Comparison of ENCODE assay signal across 15 cellular contexts in the genomic region with DNA sequence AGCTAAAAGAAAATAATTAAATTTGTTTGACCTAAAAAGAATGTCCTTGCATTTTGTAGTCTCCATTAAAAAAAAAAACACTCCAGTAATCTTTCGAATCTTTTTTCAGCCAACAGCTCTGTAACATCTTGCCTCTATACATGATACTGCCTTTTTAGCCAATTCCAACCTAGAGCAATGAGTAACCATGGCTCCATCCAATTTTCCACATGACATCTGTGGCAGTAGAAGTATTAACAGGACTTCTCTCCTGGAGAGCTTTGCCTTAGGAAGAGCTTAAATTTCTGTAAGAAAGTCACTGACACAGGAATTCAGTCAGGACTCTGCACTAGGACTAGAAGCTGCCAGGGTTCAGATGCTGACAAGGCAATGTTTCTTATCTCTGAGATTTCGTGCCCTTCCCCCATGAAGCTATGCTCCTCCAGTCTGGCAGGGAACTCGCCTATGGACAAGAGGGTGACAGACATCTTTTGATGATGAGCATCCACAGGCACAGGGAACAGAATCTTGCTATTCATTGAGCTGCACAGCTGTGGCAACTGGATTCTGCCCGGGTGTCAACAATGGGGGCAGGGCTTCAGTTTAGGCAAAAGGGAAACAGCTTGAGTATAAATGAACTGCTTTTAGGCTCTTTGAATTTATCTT.
A peak's percentile ranks its signal among the peaks of the same experiment; 100 is the strongest.
DNase-seq lines count a peak whose midpoint lies in the region; ATAC-seq and TF ChIP-seq lines count a peak whose summit lies in the region.
"Had no signal": no experiment of that assay in that cellular context is flagged by ENCODE, and none has a peak within 500 bp of the region (broad histone marks: within the 10 kb centered on the region; RNA-seq: fewer than 3 reads in every experiment).

No MANE protein-coding gene starts in this region.

- H3K27ac ChIP-seq in substantia nigra (ENCODE audit: low read depth, low read length, poor library complexity, severe bottlenecking), result peak overlapping the region; percentile 76
- H3K27ac ChIP-seq: SK-N-MC had no signal

- DNase-seq in NCI-H748 (lab: John Stamatoyannopoulos, UW; ENCODE audit: unreplicated experiment) (peak; percentile 11), NCI-H748 treated with DMSO at 0.1 percent for 48 hours (lab: John Stamatoyannopoulos, UW) (no peak), cerebellum (ENCODE audit: low spot score) (peak; percentile 2), left kidney (ENCODE audit: low read depth, low spot score) (peak; percentile 17), substantia nigra (lab: John Stamatoyannopoulos, UW) (peak in 47 of 49 donors; percentile 35 to 93 (median 76))
- DNase-seq in central memory CD4-positive, alpha-beta T cell, result no peak
- DNase-seq: activated T-cell treated with anti-CD3 and anti-CD28 coated beads, Interleukin-2, amount 50 U/mL, for 4 hours; erythroblast; immature natural killer cell; naive thymus-derived CD8-positive, alpha-beta T cell; NCI-H1092 treated with DMSO at 0.1 percent for 48 hours; NCI-H526 treated with DMSO at 0.1 percent for 48 hours had no signal

- no peak for ATAC-seq in GM18505 (IDR thresholded peaks at IDR 0.05; ENCODE audit: unreplicated experiment)
- ATAC-seq in GM21390 (IDR thresholded peaks at IDR 0.05; ENCODE audit: unreplicated experiment), result no peak
- ATAC-seq: activated T-cell treated with anti-CD3 and anti-CD28 coated beads, Interleukin-2, amount 50 U/mL, for 4 hours; naive thymus-derived CD8-positive, alpha-beta T cell had no signal

- no peak for TF ChIP-seq POLR2A in GM18505 (IDR thresholded peaks at IDR 0.05; ENCODE audit: borderline replicate concordance, extremely low read depth, insufficient read depth, insufficient read length)

Comparison
In these comparisons a context has a peak if more than half of its experiments do, and no peak if none do; other contexts are left out.
1. DNase-seq: peak in NCI-H748 (single experiment), cerebellum (single experiment), left kidney (single experiment) and substantia nigra (47 of 49); none in NCI-H748 treated with DMSO at 0.1 percent for 48 hours (single experiment) and central memory CD4-positive, alpha-beta T cell (single experiment).